In genomic region chr10:63204667-63205391, GRCh38 we compare ENCODE assay signal across 9 cellular contexts.
DNase-seq lines count a peak whose midpoint lies in the region; ATAC-seq and TF ChIP-seq lines count a peak whose summit lies in the region.
"Had no signal": no experiment of that assay in that cellular context is flagged by ENCODE, and none has a peak within 500 bp of the region (broad histone marks: within the 10 kb centered on the region; RNA-seq: fewer than 3 reads in every experiment).

No MANE protein-coding gene starts in this region.

- peak overlapping the region; percentile 87 for H3K27ac ChIP-seq in VCaP

- intact Hi-C loops in activated CD4-positive, alpha-beta T cell treated with anti-CD3 and anti-CD28 coated beads, Interleukin-2, amount 10 ng/mL, durations not matched to agents 24 days and 14 days (cut with micrococcal nuclease) = loop anchor here (2.0 kb wide), 1 partner anchor 30 kb away; no protein-coding TSS in a partner anchor

- H3K36me3 Mint-ChIP-seq in activated CD4-positive, alpha-beta T cell treated with anti-CD3 and anti-CD28 coated beads, Interleukin-2, amount 10 ng/mL, durations not matched to agents 24 days and 14 days (ENCODE audit: low read depth) = peaks cover 37% of the 10 kb centered on the region
- peaks cover 17% of the 10 kb centered on the region for H3K36me3 Mint-ChIP-seq in HFFc6 (ENCODE audit: low read depth)

- no peaks in the 10 kb centered on the region for H3K27me3 Mint-ChIP-seq in activated CD4-positive, alpha-beta T cell treated with anti-CD3 and anti-CD28 coated beads, Interleukin-2, amount 10 ng/mL, durations not matched to agents 24 days and 14 days
- H3K27me3 Mint-ChIP-seq in HFFc6 (ENCODE audit: insufficient read depth) = no peaks in the 10 kb centered on the region

- H3K4me3 Mint-ChIP-seq in activated CD4-positive, alpha-beta T cell treated with anti-CD3 and anti-CD28 coated beads, Interleukin-2, amount 10 ng/mL, durations not matched to agents 24 days and 14 days = peak overlapping the region; percentile 71
- no peak overlapping the region for H3K4me3 Mint-ChIP-seq in HFFc6

- no peaks in the 10 kb centered on the region for H3K9me3 Mint-ChIP-seq in activated CD4-positive, alpha-beta T cell treated with anti-CD3 and anti-CD28 coated beads, Interleukin-2, amount 10 ng/mL, durations not matched to agents 24 days and 14 days
- H3K9me3 Mint-ChIP-seq in HFFc6 = no peaks in the 10 kb centered on the region

- TF ChIP-seq CTCF in HFFc6 (IDR thresholded peaks at IDR 0.05) (no peak), VCaP (conservative IDR thresholded peaks at IDR 0.05) (no peak)

- ATAC-seq in GM18505 (IDR thresholded peaks at IDR 0.05; ENCODE audit: unreplicated experiment) = no peak

- TF ChIP-seq POLR2A in GM18505 (IDR thresholded peaks at IDR 0.05; ENCODE audit: borderline replicate concordance, extremely low read depth, insufficient read depth, insufficient read length) = no peak

- peak overlapping the region; percentile 67 for H3K27ac Mint-ChIP-seq in activated CD4-positive, alpha-beta T cell treated with anti-CD3 and anti-CD28 coated beads, Interleukin-2, amount 10 ng/mL, durations not matched to agents 24 days and 14 days
- H3K27ac Mint-ChIP-seq in HFFc6 = peak overlapping the region; percentile 25; the same call in 1 of the 2 replicates

- peak; percentile 63 for DNase-seq in activated CD4-positive, alpha-beta T cell treated with anti-CD3 and anti-CD28 coated beads, Interleukin-2, amount 10 ng/mL, durations not matched to agents 24 days and 14 days
- no peak for DNase-seq in activated CD4-positive, alpha-beta T cell treated with anti-CD3 and anti-CD28 coated beads for 1 hour
- DNase-seq in HFFc6 (no peak), pons (ENCODE audit: low spot score) (peak; percentile 69), DMS53 (lab: John Stamatoyannopoulos, UW) (no peak), SIG-M5 (lab: John Stamatoyannopoulos, UW) (no peak)
- DNase-seq: NCI-H1417 treated with DMSO at 0.1 percent for 48 hours had no signal

- H3K4me1 Mint-ChIP-seq in activated CD4-positive, alpha-beta T cell treated with anti-CD3 and anti-CD28 coated beads, Interleukin-2, amount 10 ng/mL, durations not matched to agents 24 days and 14 days = peaks cover 43% of the 10 kb centered on the region
- H3K4me1 Mint-ChIP-seq in HFFc6 (ENCODE audit: low read depth) = peaks cover 44% of the 10 kb centered on the region

Comparison
In these comparisons a context has a peak if more than half of its experiments do, and no peak if none do; other contexts are left out.
1. DNase-seq: peak in activated CD4-positive, alpha-beta T cell treated with anti-CD3 and anti-CD28 coated beads, Interleukin-2, amount 10 ng/mL, durations not matched to agents 24 days and 14 days (single experiment) and pons (single experiment); none in activated CD4-positive, alpha-beta T cell treated with anti-CD3 and anti-CD28 coated beads for 1 hour (single experiment), HFFc6 (single experiment), DMS53 (single experiment) and SIG-M5 (single experiment).